In genomic region chr6:36268478-36269248, GRCh38 we compare ENCODE assay signal across 16 cellular contexts. TPM values are rescaled to one million over a fixed set of nuclear protein-coding genes. Genes with fewer than 3 reads are reported as not detected.
DNase-seq lines count a peak whose midpoint lies in the region; ATAC-seq and TF ChIP-seq lines count a peak whose summit lies in the region.
"Had no signal": no experiment of that assay in that cellular context is flagged by ENCODE, and none has a peak within 500 bp of the region (broad histone marks: within the 10 kb centered on the region; RNA-seq: fewer than 3 reads in every experiment).

No MANE protein-coding gene starts in this region.

- CTCF ChIA-PET in HEK293 (lab: Yijun Ruan, JAX): interaction anchor here (0.5 to 0.7 kb wide), 2 partner anchors 491 to 582 kb away, joined by 3 read pairs; no protein-coding TSS in a partner anchor

- intact Hi-C loops in left cardiac atrium (cut with DNase I): no loop called here

- H3K36me3 ChIP-seq in HEK293 (ENCODE audit: control insufficient read depth in 2 of 2, insufficient read depth in 1 of 2, low read length in 2 of 2): no peaks in the 10 kb centered on the region
- H3K36me3 ChIP-seq: esophagus squamous epithelium had no signal

- POLR2A ChIA-PET in HEK293 (lab: Yijun Ruan, JAX): interaction anchor here (0.7 kb wide), 1 partner anchor 69 kb away, joined by 4 read pairs; no protein-coding TSS in a partner anchor

- peak; percentile 74 to 90 for ATAC-seq in left cardiac atrium
- no peak for ATAC-seq in GM21717 (IDR thresholded peaks at IDR 0.05; ENCODE audit: unreplicated experiment)
- ATAC-seq: stimulated activated naive B cell treated with anti-CD40 and anti-IgM and Interleukin-4, amounts not matched to agents 10 μg/mL and 1 μg/mL and 100 μg/mL, for 72 hours had no signal

- no peaks in the 10 kb centered on the region for H3K9me3 ChIP-seq in HEK293 (ENCODE audit: control insufficient read depth, insufficient read depth, low read depth, low read length)

- H3K4me3 ChIP-seq in HEK293 (ENCODE audit: low read depth, low read length) (no peak overlapping the region), skin epidermis (no peak overlapping the region)
- H3K4me3 ChIP-seq: esophagus squamous epithelium had no signal

- no peak for DNase-seq in left cardiac atrium
- DNase-seq in NCI-H2081 (lab: John Stamatoyannopoulos, UW): no peak
- DNase-seq in SW 1271 (lab: John Stamatoyannopoulos, UW): no peak
- DNase-seq in NCI-H524 treated with DMSO at 0.1 percent for 48 hours (lab: John Stamatoyannopoulos, UW): no peak
- DNase-seq: activated CD4-positive, alpha-beta T cell treated with anti-CD3 and anti-CD28 coated beads, Interleukin-2, amount 50 U/mL, for 48 hours; activated effector memory CD4-positive, alpha-beta T cell treated with Interleukin-2 at 50 U/mL for 16 hours; esophagus squamous epithelium; NCI-H1048; stimulated activated CD4-positive, alpha-beta T cell treated with anti-CD3 and anti-CD28 coated beads, Interleukin-4, amount 100 ng/mL, for 24 hours; stimulated activated naive B cell treated with anti-CD40 and anti-IgM and Interleukin-4, amounts not matched to agents 10 μg/mL and 1 μg/mL and 100 μg/mL, for 72 hours had no signal

- no peaks in the 10 kb centered on the region for H3K4me1 ChIP-seq in HEK293 (ENCODE audit: control insufficient read depth, insufficient read depth, low read length)

- H3K27ac ChIP-seq in HEK293 (ENCODE audit: extremely low read depth, low read depth, low read length): no peak overlapping the region
- H3K27ac ChIP-seq in angular gyrus (ENCODE audit: low read depth, low read length): peak overlapping the region; percentile 88
- H3K27ac ChIP-seq in skin epidermis: peak overlapping the region in 16 of 21 experiments; percentile 20 to 85 (median 76)
- H3K27ac ChIP-seq: esophagus squamous epithelium had no signal

- TF ChIP-seq CTCF in HEK293 (tag by site-specific recombination; IDR thresholded peaks at IDR 0.05): no peak

TF ChIP-seq in HEK293, 187 proteins besides CTCF, POLR2A, EP300 and RAD21:
- TF ChIP-seq ZNF624 (tag by site-specific recombination; IDR thresholded peaks at IDR 0.05) (no peak), TRIM28 (IDR thresholded peaks at IDR 0.05; ENCODE audit: borderline replicate concordance, low read length) (no peak), SP7 (tag by site-specific recombination; IDR thresholded peaks at IDR 0.05) (peak; percentile 81), ZFHX2 (tag by site-specific recombination; conservative IDR thresholded peaks at IDR 0.05) (peak; percentile 84), ZNF416 (tag by site-specific recombination; IDR thresholded peaks at IDR 0.05) (no peak), EGR2 (tag by site-specific recombination; IDR thresholded peaks at IDR 0.05; ENCODE audit: low read depth) (peak; percentile 85), KLF1 (tag by site-specific recombination; IDR thresholded peaks at IDR 0.05) (peak; percentile 83)

RNA-seq across cellular contexts. Expression of gene PNPLA1, which starts 1.2 kb away (rescaled TPM):
- not detected for total RNA-seq in left cardiac atrium
- total RNA-seq: cerebellum, NCI-H460 had no signal
